Comparison of ENCODE assay signal across 36 cellular contexts in the genomic region with DNA sequence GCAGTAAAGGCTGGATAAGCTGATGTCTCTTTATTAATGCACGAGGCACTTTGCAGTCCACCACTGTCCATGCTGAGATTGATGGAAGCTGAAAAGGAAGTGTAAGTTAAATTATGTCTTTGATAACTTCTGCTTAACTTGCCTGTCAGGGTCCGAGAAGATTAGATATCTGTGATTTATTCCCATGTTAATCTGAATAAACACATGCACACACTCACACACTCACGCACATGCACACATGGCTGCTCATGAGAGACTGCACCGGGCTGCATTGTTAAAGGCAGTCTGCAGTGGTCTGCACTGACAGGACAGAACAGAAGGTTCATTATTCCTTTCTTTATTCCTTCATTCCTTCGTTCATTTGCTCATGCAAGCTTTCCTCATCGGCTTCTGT. TPM values are rescaled to one million over a fixed set of nuclear protein-coding genes. Genes with fewer than 3 reads are reported as not detected.
"Had no signal": no experiment of that assay in that cellular context is flagged by ENCODE, and none has a peak within 500 bp of the region (broad histone marks: within the 10 kb centered on the region; RNA-seq: fewer than 3 reads in every experiment).

No MANE protein-coding gene starts in this region.

- H3K4me1 Mint-ChIP-seq: activated CD4-positive, alpha-beta T cell treated with anti-CD3 and anti-CD28 coated beads for 36 hours; activated CD4-positive, alpha-beta T cell treated with anti-CD3 and anti-CD28 coated beads, Interleukin-2, amount 10 ng/mL, durations not matched to agents 24 days and 14 days; activated CD8-positive, alpha-beta memory T cell treated with anti-CD3 and anti-CD28 coated beads, Interleukin-2, amount 10 ng/mL, durations not matched to agents 7 days and 5 days; activated naive CD4-positive, alpha-beta T cell treated with anti-CD3 and anti-CD28 coated beads, Interleukin-2, amount 50 U/mL, for 24 hours; activated naive CD8-positive, alpha-beta T cell treated with anti-CD3 and anti-CD28 coated beads for 36 hours; activated naive CD8-positive, alpha-beta T cell treated with anti-CD3 and anti-CD28 coated beads, Interleukin-2, amount 50 U/mL, for 24 hours; T-helper 17 cell had no signal

- H3K9me3 ChIP-seq: adrenal gland, body of pancreas, esophagus squamous epithelium had no signal

- H3K27ac ChIP-seq: adrenal gland, body of pancreas, gastroesophageal sphincter, WERI-Rb-1 had no signal

- H3K4me3 Mint-ChIP-seq: activated B cell treated with CpG ODN at 0.5 μM for 24 hours; activated CD4-positive, alpha-beta memory T cell treated with anti-CD3 and anti-CD28 coated beads for 36 hours; activated CD4-positive, alpha-beta T cell treated with anti-CD3 and anti-CD28 coated beads for 36 hours; activated CD4-positive, alpha-beta T cell treated with anti-CD3 and anti-CD28 coated beads, Interleukin-2, amount 10 ng/mL, durations not matched to agents 24 days and 14 days; activated CD8-positive, alpha-beta memory T cell treated with anti-CD3 and anti-CD28 coated beads, Interleukin-2, amount 10 ng/mL, durations not matched to agents 7 days and 5 days; activated CD8-positive, alpha-beta T cell treated with anti-CD3 and anti-CD28 coated beads, Interleukin-2, amount 10 ng/mL, durations not matched to agents 7 days and 5 days; activated naive CD4-positive, alpha-beta T cell treated with anti-CD3 and anti-CD28 coated beads for 36 hours; activated naive CD4-positive, alpha-beta T cell treated with anti-CD3 and anti-CD28 coated beads, Interleukin-2, amount 50 U/mL, for 24 hours; activated naive CD8-positive, alpha-beta T cell treated with anti-CD3 and anti-CD28 coated beads for 36 hours; activated naive CD8-positive, alpha-beta T cell treated with anti-CD3 and anti-CD28 coated beads, Interleukin-2, amount 50 U/mL, for 24 hours; activated T-helper 1 cell treated with anti-CD3 and anti-CD28 coated beads, Interleukin-12 subunit alpha, Interleukin-12 subunit beta, Interleukin-2, Interleukin-4 antibody, amounts not matched to agents 30 ng/mL and 10 ng/mL and 1 ng/mL, durations not matched to agents 14 hours and 24 hours and 36 hours; effector memory CD8-positive, alpha-beta T cell; T-helper 17 cell; T-helper 2 cell treated with Interferon-gamma antibody and Interleukin-4, amounts not matched to agents 5 μg/mL and 100 μg/mL, for 36 hours had no signal

- H3K4me1 ChIP-seq: adrenal gland, body of pancreas, gastroesophageal sphincter had no signal

- H3K9me3 Mint-ChIP-seq: activated CD4-positive, alpha-beta memory T cell treated with anti-CD3 and anti-CD28 coated beads for 36 hours; activated CD4-positive, alpha-beta T cell treated with anti-CD3 and anti-CD28 coated beads, Interleukin-2, amount 10 ng/mL, durations not matched to agents 24 days and 14 days; activated naive CD4-positive, alpha-beta T cell treated with anti-CD3 and anti-CD28 coated beads for 36 hours; activated naive CD8-positive, alpha-beta T cell treated with anti-CD3 and anti-CD28 coated beads for 36 hours; activated naive CD8-positive, alpha-beta T cell treated with anti-CD3 and anti-CD28 coated beads, Interleukin-2, amount 50 U/mL, for 24 hours; activated T-helper 1 cell treated with anti-CD3 and anti-CD28 coated beads, Interleukin-12 subunit alpha, Interleukin-12 subunit beta, Interleukin-2, Interleukin-4 antibody, amounts not matched to agents 30 ng/mL and 10 ng/mL and 1 ng/mL, durations not matched to agents 14 hours and 24 hours and 36 hours; activated T-helper 2 cell treated with anti-CD3 and anti-CD28 coated beads, Interferon-gamma antibody, Interleukin-2, Interleukin-4, amounts not matched to agents 10 μg/mL and 5 μg/mL and 100 μg/mL, durations not matched to agents 14 hours and 24 hours and 36 hours; effector memory CD8-positive, alpha-beta T cell; T-helper 2 cell treated with Interferon-gamma antibody and Interleukin-4, amounts not matched to agents 5 μg/mL and 100 μg/mL, for 36 hours had no signal

- H3K27ac Mint-ChIP-seq: activated B cell treated with CpG ODN at 0.5 μM for 24 hours; activated CD4-positive, alpha-beta memory T cell treated with anti-CD3 and anti-CD28 coated beads for 36 hours; activated CD4-positive, alpha-beta T cell treated with anti-CD3 and anti-CD28 coated beads for 36 hours; activated CD4-positive, alpha-beta T cell treated with anti-CD3 and anti-CD28 coated beads, Interleukin-2, amount 10 ng/mL, durations not matched to agents 24 days and 14 days; activated CD8-positive, alpha-beta memory T cell treated with anti-CD3 and anti-CD28 coated beads, Interleukin-2, amount 10 ng/mL, durations not matched to agents 7 days and 5 days; activated CD8-positive, alpha-beta T cell treated with anti-CD3 and anti-CD28 coated beads, Interleukin-2, amount 10 ng/mL, durations not matched to agents 7 days and 5 days; activated naive CD4-positive, alpha-beta T cell treated with anti-CD3 and anti-CD28 coated beads for 36 hours; activated naive CD4-positive, alpha-beta T cell treated with anti-CD3 and anti-CD28 coated beads, Interleukin-2, amount 50 U/mL, for 24 hours; activated naive CD8-positive, alpha-beta T cell treated with anti-CD3 and anti-CD28 coated beads for 36 hours; activated naive CD8-positive, alpha-beta T cell treated with anti-CD3 and anti-CD28 coated beads, Interleukin-2, amount 50 U/mL, for 24 hours; activated T-helper 1 cell treated with anti-CD3 and anti-CD28 coated beads, Interleukin-12 subunit alpha, Interleukin-12 subunit beta, Interleukin-2, Interleukin-4 antibody, amounts not matched to agents 30 ng/mL and 10 ng/mL and 1 ng/mL, durations not matched to agents 14 hours and 24 hours and 36 hours; activated T-helper 2 cell treated with anti-CD3 and anti-CD28 coated beads, Interferon-gamma antibody, Interleukin-2, Interleukin-4, amounts not matched to agents 10 μg/mL and 5 μg/mL and 100 μg/mL, durations not matched to agents 14 hours and 24 hours and 36 hours; effector memory CD8-positive, alpha-beta T cell; T-helper 17 cell; T-helper 2 cell treated with Interferon-gamma antibody and Interleukin-4, amounts not matched to agents 5 μg/mL and 100 μg/mL, for 36 hours had no signal

- H3K36me3 Mint-ChIP-seq: activated CD4-positive, alpha-beta memory T cell treated with anti-CD3 and anti-CD28 coated beads for 36 hours; activated CD8-positive, alpha-beta memory T cell treated with anti-CD3 and anti-CD28 coated beads, Interleukin-2, amount 10 ng/mL, durations not matched to agents 7 days and 5 days; activated naive CD4-positive, alpha-beta T cell treated with anti-CD3 and anti-CD28 coated beads, Interleukin-2, amount 50 U/mL, for 24 hours; activated naive CD8-positive, alpha-beta T cell treated with anti-CD3 and anti-CD28 coated beads for 36 hours had no signal

- FAIRE-seq: colon had no signal

- H3K27me3 ChIP-seq: adrenal gland, body of pancreas, esophagus squamous epithelium had no signal

- H3K4me3 ChIP-seq: adrenal gland, body of pancreas, esophagus squamous epithelium, gastroesophageal sphincter had no signal

- H3K36me3 ChIP-seq: adrenal gland, esophagus squamous epithelium, gastroesophageal sphincter, WERI-Rb-1 had no signal

- DNase-seq: activated B cell treated with CpG ODN at 0.5 μM for 24 hours; activated CD4-positive, alpha-beta memory T cell treated with anti-CD3 and anti-CD28 coated beads for 36 hours; activated CD4-positive, alpha-beta T cell treated with anti-CD3 and anti-CD28 coated beads for 36 hours; activated CD4-positive, alpha-beta T cell treated with anti-CD3 and anti-CD28 coated beads, Interleukin-2, amount 10 ng/mL, durations not matched to agents 24 days and 14 days; activated CD8-positive, alpha-beta memory T cell treated with anti-CD3 and anti-CD28 coated beads, Interleukin-2, amount 10 ng/mL, durations not matched to agents 7 days and 5 days; activated CD8-positive, alpha-beta memory T cell treated with anti-CD3 and anti-CD28 coated beads, Interleukin-2, amount 50 U/mL, for 4 hours; activated CD8-positive, alpha-beta T cell treated with anti-CD3 and anti-CD28 coated beads, Interleukin-2, amount 10 ng/mL, durations not matched to agents 7 days and 5 days; activated effector memory CD4-positive, alpha-beta T cell treated with anti-CD3 and anti-CD28 coated beads, Interleukin-2, amount 50 U/mL, for 16 hours; activated naive CD4-positive, alpha-beta T cell treated with anti-CD3 and anti-CD28 coated beads for 36 hours; activated naive CD8-positive, alpha-beta T cell treated with anti-CD3 and anti-CD28 coated beads for 36 hours; activated naive CD8-positive, alpha-beta T cell treated with anti-CD3 and anti-CD28 coated beads, Interleukin-2, amount 50 U/mL, for 24 hours; activated T-cell treated with anti-CD3 and anti-CD28 coated beads, Interleukin-2, amount 50 U/mL, for 1 hour; activated T-cell treated with anti-CD3 and anti-CD28 coated beads, Interleukin-2, amount 50 U/mL, for 48 hours; adrenal gland; amygdala; aorta; body of pancreas; caudate nucleus; cortex of kidney; dermis blood vessel endothelial cell; effector CD4-positive, alpha-beta T cell; effector memory CD8-positive, alpha-beta T cell; erythroblast; esophagus squamous epithelium; foreskin melanocyte; T-helper 1 cell; T-helper 17 cell; T1000; WERI-Rb-1 had no signal

RNA-seq across cellular contexts. Expression of a gene that starts 41.3 kb away (rescaled TPM):
- total RNA-seq: activated CD4-positive, alpha-beta T cell treated with anti-CD3 and anti-CD28 coated beads for 36 hours; activated CD8-positive, alpha-beta memory T cell treated with anti-CD3 and anti-CD28 coated beads, Interleukin-2, amount 10 ng/mL, durations not matched to agents 7 days and 5 days; activated CD8-positive, alpha-beta T cell treated with anti-CD3 and anti-CD28 coated beads, Interleukin-2, amount 10 ng/mL, durations not matched to agents 7 days and 5 days; activated T-helper 1 cell treated with anti-CD3 and anti-CD28 coated beads, Interleukin-12 subunit alpha, Interleukin-12 subunit beta, Interleukin-2, Interleukin-4 antibody, amounts not matched to agents 30 ng/mL and 10 ng/mL and 1 ng/mL, durations not matched to agents 14 hours and 24 hours and 36 hours; fibroblast of villous mesenchyme had no signal
- polyA plus RNA-seq: aorta had no signal
